ENCODE assay signal across 8 cellular contexts in the genomic region with DNA sequence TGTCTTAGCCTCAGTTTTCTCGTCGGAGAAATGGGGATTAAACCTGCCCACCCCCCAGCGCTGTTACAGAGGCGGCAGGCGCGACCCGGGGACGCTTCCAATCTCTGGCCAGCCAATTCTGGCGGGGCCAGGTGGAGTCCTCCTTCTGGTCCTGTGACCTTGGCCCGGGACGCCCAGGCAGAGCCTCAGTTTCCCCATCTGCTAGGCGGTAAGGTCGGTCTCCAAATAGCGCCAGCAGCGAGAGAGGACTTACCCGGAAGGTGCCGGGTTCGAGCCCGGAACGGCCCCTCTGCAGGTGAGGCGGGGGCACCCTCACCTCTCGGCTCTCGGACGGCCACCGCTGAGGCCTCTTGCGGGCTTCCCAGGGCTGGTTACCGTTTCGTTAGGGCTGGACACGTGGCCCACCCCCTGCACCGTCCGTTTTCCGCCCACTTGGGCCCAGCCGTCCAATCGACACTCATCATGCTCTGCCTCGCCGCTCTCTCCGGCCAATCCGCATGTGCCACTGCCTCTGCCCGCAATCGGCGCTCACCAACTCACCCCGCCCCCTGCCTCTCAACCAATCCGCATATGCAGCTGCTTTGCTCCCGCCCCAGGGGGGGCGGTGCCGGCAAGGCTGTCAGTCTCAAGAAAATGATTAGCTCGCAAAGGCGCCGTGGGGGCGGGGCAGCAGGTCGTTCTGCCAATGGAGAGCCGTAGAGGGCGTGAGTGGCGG.
DNase-seq lines count a peak whose midpoint lies in the region; ATAC-seq and TF ChIP-seq lines count a peak whose summit lies in the region.

A gene with protein sequence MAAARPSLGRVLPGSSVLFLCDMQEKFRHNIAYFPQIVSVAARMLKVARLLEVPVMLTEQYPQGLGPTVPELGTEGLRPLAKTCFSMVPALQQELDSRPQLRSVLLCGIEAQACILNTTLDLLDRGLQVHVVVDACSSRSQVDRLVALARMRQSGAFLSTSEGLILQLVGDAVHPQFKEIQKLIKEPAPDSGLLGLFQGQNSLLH (minus strand): TSS at position 384 of the 715 bp plus-strand sequence. CDS start 5,156 bp downstream, outside the sequence.

- DNase-seq in AG09319 (ENCODE audit: extremely low read depth, low read depth) (peak; percentile 100), NCI-H446 treated with DMSO at 0.1 percent for 48 hours (lab: John Stamatoyannopoulos, UW) (peak; percentile 99), cerebellar cortex (ENCODE audit: low spot score) (peak; percentile 100), iris pigment epithelial cell (ENCODE audit: low read depth) (peak; percentile 100)
- peak; percentile 100 for DNase-seq in stimulated activated CD4-positive, alpha-beta T cell treated with anti-CD3 and anti-CD28 coated beads, Interleukin-12 subunit alpha, Interleukin-12 subunit beta, amount 100 ng/mL, for 24 hours (ENCODE audit: low read depth in 2 of 2)

- ATAC-seq in GM19035 (IDR thresholded peaks at IDR 0.05; ENCODE audit: unreplicated experiment) = peak; percentile 94
- ATAC-seq in HG03354 (IDR thresholded peaks at IDR 0.05; ENCODE audit: poor library complexity, severe bottlenecking, unreplicated experiment) = peak; percentile 94
- peak; percentile 96 for ATAC-seq in activated CD4-positive, CD25-positive, alpha-beta regulatory T cell treated with anti-CD3 and anti-CD28 coated beads, Interleukin-2, amount 50 U/mL, for 24 hours

- TF ChIP-seq CTCF in AG09319 (IDR thresholded peaks at IDR 0.05; ENCODE audit: low read depth, low read length) = no peak

Comparison
In these comparisons a context has a peak if more than half of its experiments do, and no peak if none do; other contexts are left out.
1. Peak in every context shown above with its lines: DNase-seq and ATAC-seq.